Comparison of ENCODE assay signal across 17 cellular contexts in the genomic region with DNA sequence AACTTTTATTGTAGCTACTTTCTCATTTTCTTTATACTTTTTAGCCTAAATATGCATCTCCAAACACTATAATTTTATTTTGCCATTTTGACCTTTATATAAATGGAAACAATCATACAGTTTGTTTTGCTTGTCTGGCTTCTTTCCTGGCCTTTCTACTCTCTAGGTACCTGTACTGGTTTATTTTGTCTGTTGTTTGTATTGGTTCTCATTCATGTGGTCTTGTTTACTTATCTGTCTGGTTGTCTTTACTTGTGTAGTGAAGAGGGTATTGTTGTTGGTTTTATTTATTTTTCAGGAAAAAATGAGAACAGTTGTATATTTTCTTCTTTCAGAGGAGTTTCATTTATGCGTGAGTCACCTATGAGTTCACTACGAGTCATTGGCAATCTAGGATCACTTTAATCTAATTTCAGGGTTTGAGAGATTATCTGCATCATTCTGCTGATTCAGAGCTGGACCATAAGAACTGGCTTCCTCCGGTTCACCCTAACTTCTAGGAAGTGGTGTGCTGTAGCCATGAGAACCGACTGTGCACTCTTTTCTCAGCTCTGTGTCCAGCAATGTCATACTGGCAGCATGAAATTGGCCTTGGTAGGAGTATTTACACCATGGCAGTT. TPM values are rescaled to one million over a fixed set of nuclear protein-coding genes. Genes with fewer than 3 reads are reported as not detected.
A peak's percentile ranks its signal among the peaks of the same experiment; 100 is the strongest.
DNase-seq lines count a peak whose midpoint lies in the region; ATAC-seq and TF ChIP-seq lines count a peak whose summit lies in the region.
"Had no signal": no experiment of that assay in that cellular context is flagged by ENCODE, and none has a peak within 500 bp of the region (broad histone marks: within the 10 kb centered on the region; RNA-seq: fewer than 3 reads in every experiment).

No MANE protein-coding gene starts in this region.

- no peak overlapping the region for H3K4me2 ChIP-seq in fibroblast of lung (ENCODE audit: extremely low read depth, insufficient read depth, low read length)
- H3K4me2 ChIP-seq: BLaER1 had no signal

- ATAC-seq in left lobe of liver = no peak
- ATAC-seq in HG03439 (IDR thresholded peaks at IDR 0.05; ENCODE audit: unreplicated experiment) = no peak
- ATAC-seq: GM12878, T-cell had no signal

- H3K79me2 ChIP-seq in fibroblast of lung (ENCODE audit: control insufficient read depth, insufficient read depth, low read length) = no peaks in the 10 kb centered on the region

- no peak overlapping the region for H3K4me3 ChIP-seq in SJSA1
- H3K4me3 ChIP-seq in fibroblast of lung (replicated peaks in 1 of 4; ENCODE audit: control extremely low read depth in 1 of 4, insufficient read depth in 1 of 4, low read depth in 3 of 4, low read length in 4 of 4) = no peak overlapping the region
- H3K4me3 ChIP-seq: BLaER1, GM12878 had no signal

- H3K4me1 ChIP-seq in SJSA1 (replicated peaks) (no peaks in the 10 kb centered on the region; the same call in 1 of the 2 replicates), fibroblast of lung (ENCODE audit: control insufficient read depth, extremely low read depth, insufficient read depth, low read length) (no peaks in the 10 kb centered on the region)

- DNase-seq in stimulated activated CD4-positive, alpha-beta T cell treated with anti-CD3 and anti-CD28 coated beads, Interleukin-1b, Interleukin-23, amount 100 ng/mL, for 48 hours = peak; percentile 24
- no peak for DNase-seq in stimulated activated CD4-positive, alpha-beta T cell treated with anti-CD3 and anti-CD28 coated beads, Interleukin-4, amount 100 ng/mL, for 1 hour
- peak; percentile 22 to 36 for DNase-seq in SJSA1 (ENCODE audit: low read depth in 1 of 2, low spot score in 2 of 2)
- DNase-seq in fibroblast of lung (ENCODE audit: low read depth in 2 of 2) = peak; percentile 25 to 75
- DNase-seq in H4 (ENCODE audit: low spot score) = no peak
- no peak for DNase-seq in left lobe of liver (ENCODE audit: low spot score)
- no peak for DNase-seq in activated effector memory CD4-positive, alpha-beta T cell treated with anti-CD3 and anti-CD28 coated beads, Interleukin-2, amount 50 U/mL, for 16 hours
- DNase-seq: activated CD4-positive, alpha-beta T cell treated with anti-CD3 and anti-CD28 coated beads, Interleukin-2, amount 10 ng/mL, durations not matched to agents 7 days and 5 days; dermis blood vessel endothelial cell; DMS79 treated with DMSO at 0.1 percent for 48 hours; islet precursor cell; NCI-H2171 treated with DMSO at 0.1 percent for 48 hours; stimulated activated naive CD4-positive, alpha-beta T cell; T-cell had no signal

- H3K9me3 ChIP-seq in SJSA1 (replicated peaks) (no peaks in the 10 kb centered on the region), fibroblast of lung (ENCODE audit: control insufficient read depth, insufficient read depth, low read depth, low read length) (no peaks in the 10 kb centered on the region)

- no peak overlapping the region for H3K9ac ChIP-seq in fibroblast of lung (ENCODE audit: insufficient read depth, low read length)
- H3K9ac ChIP-seq: BLaER1 had no signal

- no peak overlapping the region for H2AFZ ChIP-seq in fibroblast of lung (ENCODE audit: low read length)

- H3K27ac ChIP-seq in SJSA1 (no peak overlapping the region), fibroblast of lung (ENCODE audit: insufficient read depth, low read length) (peak overlapping the region; percentile 36)
- H3K27ac ChIP-seq: BLaER1 had no signal

- peaks cover 15% of the 10 kb centered on the region for H3K27me3 ChIP-seq in SJSA1 (replicated peaks)
- no peaks in the 10 kb centered on the region for H3K27me3 ChIP-seq in fibroblast of lung (ENCODE audit: control insufficient read depth, insufficient read depth, low read length)
- H3K27me3 ChIP-seq: BLaER1 had no signal

- no peaks in the 10 kb centered on the region for H4K20me1 ChIP-seq in fibroblast of lung (ENCODE audit: control insufficient read depth, extremely low read depth, insufficient read depth, low read length)
- H4K20me1 ChIP-seq: BLaER1 had no signal

- TF ChIP-seq CTCF in fibroblast of lung (conservative IDR thresholded peaks at IDR 0.05 in 1 of 2, IDR thresholded peaks at IDR 0.05 in 1 of 2; ENCODE audit: low read depth in 1 of 2, low read length in 2 of 2) = no peak

- no peaks in the 10 kb centered on the region for H3K36me3 ChIP-seq in SJSA1
- H3K36me3 ChIP-seq in fibroblast of lung (ENCODE audit: control insufficient read depth, insufficient read depth, low read length) = no peaks in the 10 kb centered on the region
- H3K36me3 ChIP-seq: BLaER1 had no signal

RNA-seq across cellular contexts. Expression of gene HDAC4, which starts 33.1 kb away (rescaled TPM):
- total RNA-seq in SJSA1 (2014; rRNA removed; shearing (Covaris generic)) = 13.2 and 16.8 TPM in 2 replicates
- total RNA-seq in fibroblast of lung = 12.1 and 19.8 TPM in 2 replicates
- 7.4 and 8.2 TPM in 2 replicates for polyA plus RNA-seq in fibroblast of lung
- 3.2 and 6.3 TPM in 2 replicates for polyA plus RNA-seq in fibroblast of lung (2012)
- 4.8 and 7.0 TPM in 2 replicates for polyA minus RNA-seq in fibroblast of lung (ENCODE audit: low replicate concordance)
- total RNA-seq in H4 (2014; rRNA removed; shearing (Covaris generic)) = 6.4 and 19.7 TPM in 2 replicates
- 18.3 TPM for total RNA-seq in left lobe of liver

Comparison
In these comparisons a context has a peak if more than half of its experiments do, and no peak if none do; other contexts are left out.
1. DNase-seq: peak in stimulated activated CD4-positive, alpha-beta T cell treated with anti-CD3 and anti-CD28 coated beads, Interleukin-1b, Interleukin-23, amount 100 ng/mL, for 48 hours (single experiment), SJSA1 (2 of 2) and fibroblast of lung (2 of 2); none in stimulated activated CD4-positive, alpha-beta T cell treated with anti-CD3 and anti-CD28 coated beads, Interleukin-4, amount 100 ng/mL, for 1 hour (single experiment), H4 (single experiment), left lobe of liver (single experiment) and activated effector memory CD4-positive, alpha-beta T cell treated with anti-CD3 and anti-CD28 coated beads, Interleukin-2, amount 50 U/mL, for 16 hours (single experiment).